In genomic region chr2:25165992-25166618, GRCh38 we compare ENCODE assay signal across 8 cellular contexts. TPM values are rescaled to one million over a fixed set of nuclear protein-coding genes. Genes with fewer than 3 reads are reported as not detected.
DNase-seq lines count a peak whose midpoint lies in the region; ATAC-seq and TF ChIP-seq lines count a peak whose summit lies in the region.

No MANE protein-coding gene starts in this region.

- H3K27ac ChIP-seq in esophagus muscularis mucosa (replicated peaks in 1 of 4): no peak overlapping the region

- H3K36me3 ChIP-seq in esophagus muscularis mucosa: no peaks in the 10 kb centered on the region

- peak; percentile 89 for ATAC-seq in HG02678 (IDR thresholded peaks at IDR 0.05; ENCODE audit: unreplicated experiment)
- ATAC-seq in activated CD4-positive, CD25-positive, alpha-beta regulatory T cell treated with anti-CD3 and anti-CD28 coated beads, Interleukin-2, amount 50 U/mL, for 24 hours: peak; percentile 55 to 67

- H3K4me3 ChIP-seq in epithelial cell of proximal tubule (ENCODE audit: low read depth, low read length) (no peak overlapping the region), esophagus muscularis mucosa (no peak overlapping the region)

- peaks cover 12 to 24% (median 21%) of the 10 kb centered on the region in 4 donors for H3K4me1 ChIP-seq in esophagus muscularis mucosa

- TF ChIP-seq EP300 in esophagus muscularis mucosa (IDR thresholded peaks at IDR 0.05): no peak

- DNase-seq in 8988T: peak; percentile 81
- peak; percentile 18 for DNase-seq in NCI-H1105 (lab: John Stamatoyannopoulos, UW)
- DNase-seq in epithelial cell of proximal tubule (ENCODE audit: low read depth): no peak
- peak; percentile 30 for DNase-seq in stimulated activated CD4-positive, alpha-beta T cell treated with anti-CD3 and anti-CD28 coated beads, Interleukin-12 subunit alpha, Interleukin-12 subunit beta, amount 100 ng/mL, for 4 hours
- DNase-seq in esophagus muscularis mucosa (ENCODE audit: extremely low spot score): no peak

- intact Hi-C loops in esophagus muscularis mucosa (cut with DNase I): no loop called here

- 56% methylated on average over 10 of the region's 10 CpGs for WGBS in esophagus muscularis mucosa

- no peaks in the 10 kb centered on the region for H3K9me3 ChIP-seq in esophagus muscularis mucosa

- TF ChIP-seq CTCF in GM12874 (IDR thresholded peaks at IDR 0.05; ENCODE audit: insufficient read depth, low read depth, low read length) (peak; percentile 76), epithelial cell of proximal tubule (conservative IDR thresholded peaks at IDR 0.05; ENCODE audit: low read depth, low read length) (peak; percentile 55), esophagus muscularis mucosa (IDR thresholded peaks at IDR 0.05) (no peak)

- H3K27me3 ChIP-seq in esophagus muscularis mucosa: peaks cover 0 to 94% (median 35%) of the 10 kb centered on the region in 4 donors

- TF ChIP-seq POLR2A in esophagus muscularis mucosa (IDR thresholded peaks at IDR 0.05; ENCODE audit: low read depth): no peak

RNA-seq across cellular contexts. Expression of gene POMC, which starts 2.3 kb away (rescaled TPM):
- 0.75 and 4.5 TPM in 2 replicates for total RNA-seq in epithelial cell of proximal tubule
- 10 to 100 TPM in 2 of 4 donors, 1 to 10 TPM in 2; 8.3 to 30.3 (median 10.6) TPM for total RNA-seq in esophagus muscularis mucosa

Comparison
In these comparisons a context has a peak if more than half of its experiments do, and no peak if none do; other contexts are left out.
1. DNase-seq: peak in 8988T (single experiment), NCI-H1105 (single experiment) and stimulated activated CD4-positive, alpha-beta T cell treated with anti-CD3 and anti-CD28 coated beads, Interleukin-12 subunit alpha, Interleukin-12 subunit beta, amount 100 ng/mL, for 4 hours (single experiment); none in epithelial cell of proximal tubule (single experiment) and esophagus muscularis mucosa (single experiment).
2. CTCF ChIP-seq: peak in GM12874 (single experiment) and epithelial cell of proximal tubule (single experiment); none in esophagus muscularis mucosa (0 of 3).